In the genomic region with DNA sequence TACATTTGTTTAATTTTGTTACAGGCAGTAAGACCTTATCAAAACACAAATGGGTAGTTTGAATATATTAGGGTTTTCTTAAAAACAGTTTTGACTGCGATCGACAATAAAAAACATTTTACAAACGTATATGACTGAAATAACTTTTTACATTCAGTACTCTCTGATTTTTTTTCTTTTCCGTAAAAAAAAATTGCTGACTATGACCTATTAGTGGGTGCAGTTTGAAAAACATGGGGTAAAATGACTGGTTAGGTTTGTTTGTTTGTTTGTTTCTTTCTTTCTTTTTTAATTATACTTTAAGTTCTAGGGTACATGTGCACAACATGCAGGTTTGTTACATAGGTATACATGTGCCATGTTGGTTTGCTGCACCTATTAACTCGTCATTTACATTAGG, we compare ENCODE assay signal across 21 cellular contexts. TPM values are rescaled to one million over a fixed set of nuclear protein-coding genes. Genes with fewer than 3 reads are reported as not detected.
A peak's percentile ranks its signal among the peaks of the same experiment; 100 is the strongest.
DNase-seq lines count a peak whose midpoint lies in the region; ATAC-seq, FAIRE-seq and TF ChIP-seq lines count a peak whose summit lies in the region.
"Had no signal": no experiment of that assay in that cellular context is flagged by ENCODE, and none has a peak within 500 bp of the region (broad histone marks: within the 10 kb centered on the region; RNA-seq: fewer than 3 reads in every experiment).

No MANE protein-coding gene starts in this region.

- H4K91ac ChIP-seq in IMR-90 (ENCODE audit: insufficient read depth, low read depth, low read length), result no peak overlapping the region

- no peaks in the 10 kb centered on the region for H3K36me3 ChIP-seq in HepG2 (replicated peaks in 1 of 2; ENCODE audit: control insufficient read depth in 1 of 2, insufficient read depth in 2 of 2, low read length in 2 of 2)
- no peaks in the 10 kb centered on the region for H3K36me3 ChIP-seq in right lobe of liver
- H3K36me3 ChIP-seq in IMR-90 (ENCODE audit: control insufficient read depth, insufficient read depth, low read length), result no peaks in the 10 kb centered on the region

- no peaks in the 10 kb centered on the region for H3K27me3 Mint-ChIP-seq in central memory CD8-positive, alpha-beta T cell
- H3K27me3 Mint-ChIP-seq in HFFc6 (ENCODE audit: insufficient read depth), result peaks cover 5% of the 10 kb centered on the region
- H3K27me3 Mint-ChIP-seq: B cell; CD4-positive, alpha-beta T cell had no signal

- H3K4me3 ChIP-seq in HepG2 (replicated peaks in 1 of 3; ENCODE audit: insufficient read depth in 1 of 3, low read depth in 2 of 3, low read length in 3 of 3) (no peak overlapping the region), right lobe of liver (no peak overlapping the region), IMR-90 (ENCODE audit: insufficient read depth, low read depth, low read length) (no peak overlapping the region)
- H3K4me3 ChIP-seq: BLaER1 treated with 17β-estradiol and CSF1 and Interleukin-3, amounts not matched to agents 10 nM and 100 nM had no signal

- H2AFZ ChIP-seq in HepG2 (ENCODE audit: low read length), result no peak overlapping the region
- H2AFZ ChIP-seq in IMR-90 (replicated peaks; ENCODE audit: low read length, poor library complexity), result no peak overlapping the region

- peaks cover 44% of the 10 kb centered on the region for H3K4me1 Mint-ChIP-seq in central memory CD8-positive, alpha-beta T cell
- peaks cover 27% of the 10 kb centered on the region for H3K4me1 Mint-ChIP-seq in HFFc6 (ENCODE audit: low read depth)

- H3K4me1 ChIP-seq in HepG2 (ENCODE audit: insufficient read depth, low read length) (no peaks in the 10 kb centered on the region), right lobe of liver (peaks cover 0 to 5% (median 0%) of the 10 kb centered on the region in 4 donors), IMR-90 (ENCODE audit: control insufficient read depth, insufficient read depth, low read length) (peaks cover 2% of the 10 kb centered on the region)
- H3K4me1 ChIP-seq: BLaER1 treated with 17β-estradiol and CSF1 and Interleukin-3, amounts not matched to agents 10 nM and 100 nM had no signal

- H3K4me3 Mint-ChIP-seq in central memory CD8-positive, alpha-beta T cell, result no peak overlapping the region
- H3K4me3 Mint-ChIP-seq in HFFc6, result no peak overlapping the region
- H3K4me3 Mint-ChIP-seq: B cell; CD4-positive, alpha-beta T cell; CD8-positive, alpha-beta T cell had no signal

- ATAC-seq in HepG2 (no peak), right lobe of liver (no peak), IMR-90 (ENCODE audit: low read depth) (no peak)
- ATAC-seq in central memory CD8-positive, alpha-beta T cell (replicated peaks; ENCODE audit: extremely low read depth, poor library complexity, severe bottlenecking), result no peak
- ATAC-seq: CD8-positive, alpha-beta T cell had no signal

- peaks cover 12% of the 10 kb centered on the region for H3K36me3 Mint-ChIP-seq in central memory CD8-positive, alpha-beta T cell (ENCODE audit: insufficient read depth)
- H3K36me3 Mint-ChIP-seq in HFFc6 (ENCODE audit: low read depth), result peaks cover 11% of the 10 kb centered on the region; the same call in 1 of the 2 replicates

- H2BK120ac ChIP-seq in IMR-90 (ENCODE audit: low read depth, low read length), result no peak overlapping the region

- WGBS in HepG2 (ENCODE audit: low lambda C conversion rate), result 84% methylated on average over 5 of the region's 5 CpGs
- WGBS in right lobe of liver (ENCODE audit: insufficient coverage, low coverage, low lambda C conversion rate, missing lambda C conversion rate), result 83% methylated on average over 5 of the region's 5 CpGs
- WGBS in IMR-90 (ENCODE audit: extremely low coverage in 2 of 2, insufficient read length in 1 of 2), 2 experiments, result no CpG with 5 or more reads among the region's 5 CpGs

- H3K79me1 ChIP-seq in IMR-90 (ENCODE audit: low read depth in 1 of 2, low read length in 2 of 2), result peaks cover 23 to 41% of the 10 kb centered on the region in 2 experiments

- H3K27me3 ChIP-seq in HepG2 (ENCODE audit: control insufficient read depth in 1 of 2, insufficient read depth in 2 of 2, low read length in 2 of 2), result no peaks in the 10 kb centered on the region
- no peaks in the 10 kb centered on the region for H3K27me3 ChIP-seq in right lobe of liver
- no peaks in the 10 kb centered on the region for H3K27me3 ChIP-seq in IMR-90 (ENCODE audit: control insufficient read depth, insufficient read depth, low read length)
- H3K27me3 ChIP-seq: BLaER1 treated with 17β-estradiol and CSF1 and Interleukin-3, amounts not matched to agents 10 nM and 100 nM had no signal

- H3K27ac ChIP-seq in HepG2 (ENCODE audit: extremely low read length, insufficient read depth, low read length) (no peak overlapping the region), right lobe of liver (no peak overlapping the region), IMR-90 (ENCODE audit: insufficient read depth, low read length) (no peak overlapping the region)
- H3K27ac ChIP-seq: BLaER1 treated with 17β-estradiol and CSF1 and Interleukin-3, amounts not matched to agents 10 nM and 100 nM; C4-2B had no signal

- no peak for DNase-seq in HepG2 (ENCODE audit: low spot score)
- no peak for DNase-seq in right lobe of liver
- DNase-seq in IMR-90, result no peak
- DNase-seq in central memory CD8-positive, alpha-beta T cell (ENCODE audit: low spot score in 2 of 2), result no peak
- no peak for DNase-seq in NCI-H524 (lab: John Stamatoyannopoulos, UW)
- no peak for DNase-seq in HFFc6
- no peak for DNase-seq in NCI-H2196 (lab: John Stamatoyannopoulos, UW; ENCODE audit: unreplicated experiment)
- DNase-seq: 8988T; AML-193; Caco-2; Calu3; CD4-positive, alpha-beta T cell; CD8-positive, alpha-beta T cell; DMS79 treated with DMSO at 0.1 percent for 48 hours; GF-D8 had no signal

- peak overlapping the region; percentile 4 for H3K27ac Mint-ChIP-seq in central memory CD8-positive, alpha-beta T cell (ENCODE audit: low read depth)
- H3K27ac Mint-ChIP-seq in HFFc6, result no peak overlapping the region
- H3K27ac Mint-ChIP-seq: B cell; CD4-positive, alpha-beta T cell; CD8-positive, alpha-beta T cell had no signal

- H3K4me2 ChIP-seq in HepG2 (ENCODE audit: low read depth, low read length), result no peak overlapping the region
- H3K4me2 ChIP-seq in IMR-90 (ENCODE audit: low read depth, low read length), result no peak overlapping the region
- H3K4me2 ChIP-seq: BLaER1 treated with 17β-estradiol and CSF1 and Interleukin-3, amounts not matched to agents 10 nM and 100 nM had no signal

- no peak overlapping the region for H2BK5ac ChIP-seq in IMR-90 (ENCODE audit: low read depth, low read length, poor library complexity, severe bottlenecking)

- H3K14ac ChIP-seq in IMR-90 (replicated peaks; ENCODE audit: low read depth, low read length), result no peak overlapping the region

- no peak overlapping the region for H2AK9ac ChIP-seq in IMR-90 (replicated peaks; ENCODE audit: low read depth, low read length, poor library complexity)

- H3K79me2 ChIP-seq in HepG2 (ENCODE audit: insufficient read depth, low read length), result peaks cover 82% of the 10 kb centered on the region

- no peak overlapping the region for H2BK20ac ChIP-seq in IMR-90 (ENCODE audit: low read depth, low read length)

- no peak for FAIRE-seq in HepG2 (lab: Jason Lieb, UNC)
- FAIRE-seq: A204.1, D721Med, G401.6 had no signal

- H3K9me3 ChIP-seq in HepG2 (ENCODE audit: low read length) (no peaks in the 10 kb centered on the region), right lobe of liver (no peaks in the 10 kb centered on the region), IMR-90 (ENCODE audit: control insufficient read depth, insufficient read depth, low read length) (no peaks in the 10 kb centered on the region)
- H3K9me3 ChIP-seq: Caco-2 had no signal

- TF ChIP-seq POLR2A in HepG2 (IDR thresholded peaks at IDR 0.05; ENCODE audit: insufficient read depth in 1 of 2, low read depth in 2 of 2, low read length in 2 of 2) (no peak), right lobe of liver (IDR thresholded peaks at IDR 0.05) (no peak), IMR-90 (IDR thresholded peaks at IDR 0.05; ENCODE audit: low read depth, low read length) (no peak)

- no peak overlapping the region for H4K5ac ChIP-seq in IMR-90 (ENCODE audit: low read depth, low read length)

- CTCF ChIA-PET in HepG2 (lab: Yijun Ruan, JAX; ENCODE audit: low intra/inter-chr PET ratio, low total read pairs) (no interaction called here), IMR-90 (lab: Yijun Ruan, JAX) (no interaction called here)

- H3K23ac ChIP-seq in IMR-90 (ENCODE audit: low read depth, low read length), result no peak overlapping the region

- TF ChIP-seq RAD21 in HepG2 (CRISPR knock-in tag; IDR thresholded peaks at IDR 0.05) (no peak), IMR-90 (IDR thresholded peaks at IDR 0.05; ENCODE audit: low read length) (no peak)

- H3K9me1 ChIP-seq in IMR-90 (ENCODE audit: insufficient read depth, low read length), result no peaks in the 10 kb centered on the region; the same call in 1 of the 2 replicates

- POLR2A ChIA-PET in HepG2 (lab: Yijun Ruan, JAX) (no interaction called here), IMR-90 (lab: Charles Lee; ENCODE audit: unreplicated experiment) (no interaction called here)

- H4K20me1 ChIP-seq in HepG2 (ENCODE audit: insufficient read depth, low read length) (peaks cover 23% of the 10 kb centered on the region), IMR-90 (ENCODE audit: insufficient read depth, low read length) (peaks cover 49% of the 10 kb centered on the region)

- no peak overlapping the region for H2AK5ac ChIP-seq in IMR-90 (ENCODE audit: low read depth, low read length)

- no peak for TF ChIP-seq CTCF in HepG2 (CRISPR knock-in tag; IDR thresholded peaks at IDR 0.05)
- no peak for TF ChIP-seq CTCF in right lobe of liver (IDR thresholded peaks at IDR 0.05)
- no peak for TF ChIP-seq CTCF in IMR-90 (conservative IDR thresholded peaks at IDR 0.05; ENCODE audit: low read depth, low read length)
- no peak for TF ChIP-seq CTCF in HFFc6 (IDR thresholded peaks at IDR 0.05)

- H3K4ac ChIP-seq in IMR-90 (ENCODE audit: low read depth, low read length), result no peak overlapping the region

- intact Hi-C loops in HepG2 (cut with micrococcal nuclease; ENCODE audit: unreplicated experiment), result no loop called here
- intact Hi-C loops in right lobe of liver (cut with DNase I), result no loop called here
- intact Hi-C loops in IMR-90 (cut with micrococcal nuclease), result no loop called here

- H3K9me3 Mint-ChIP-seq in central memory CD8-positive, alpha-beta T cell, result no peaks in the 10 kb centered on the region
- H3K9me3 Mint-ChIP-seq in HFFc6, result no peaks in the 10 kb centered on the region
- H3K9me3 Mint-ChIP-seq: CD4-positive, alpha-beta T cell; CD8-positive, alpha-beta T cell had no signal

- H3K9ac ChIP-seq in HepG2 (ENCODE audit: insufficient read depth, low read depth, low read length) (no peak overlapping the region), IMR-90 (ENCODE audit: low read depth, low read length) (no peak overlapping the region)
- H3K9ac ChIP-seq: BLaER1 treated with 17β-estradiol and CSF1 and Interleukin-3, amounts not matched to agents 10 nM and 100 nM had no signal

- in situ Hi-C loops in HepG2 (cut with HindIII; ENCODE audit: extremely low pct_ligation_motif_present, low pct_unique_long_range_greater_than_20kb) (no loop called here), IMR-90 (cut with MboI; ENCODE audit: low sequenced_read_pairs) (no loop called here)

- TF ChIP-seq EP300 in HepG2 (IDR thresholded peaks at IDR 0.05; ENCODE audit: low read depth in 2 of 2, low read length in 2 of 2) (no peak), HepG2 (CRISPR knock-in tag; IDR thresholded peaks at IDR 0.05; ENCODE audit: borderline replicate concordance) (no peak)

- no peak overlapping the region for H2BK15ac ChIP-seq in IMR-90 (ENCODE audit: low read depth, low read length)

- dilution Hi-C loops in IMR-90 (cut with HindIII; ENCODE audit: low sequenced_read_pairs, unreplicated experiment), result no loop called here

- H4K8ac ChIP-seq in IMR-90 (ENCODE audit: low read depth in 2 of 2, low read length in 2 of 2), result no peak overlapping the region

- H3K56ac ChIP-seq in IMR-90 (ENCODE audit: extremely low read depth, insufficient read depth, low read length), result no peak overlapping the region

- no peak overlapping the region for H3K18ac ChIP-seq in IMR-90 (ENCODE audit: low read depth, low read length)

- BruUV-seq in HepG2 (replicated peaks; lab: Mats Ljungman, UMichigan) (no TSS peak), IMR-90 (replicated peaks; lab: Mats Ljungman, UMichigan) (no TSS peak)

RNA-seq across cellular contexts. Expression of a gene that starts 36.9 kb away (rescaled TPM):
- total RNA-seq in HepG2 (2016; rRNA removed; fragmentation: Illumina TruSeq; extraction: Trizol) (22.0 and 24.2 TPM in 2 replicates), right lobe of liver (10 to 100 TPM in 2 of 6 experiments, 1 to 10 TPM in 4; 7.7 to 13.3 (median 8.8) TPM), IMR-90 (2012; rRNA removed) (22.6 and 26.1 TPM in 2 replicates)
- 6.5 and 8.3 TPM in 2 replicates for total RNA-seq in HepG2 (2016; cell fraction: cytosol; rRNA removed; fragmentation: Illumina TruSeq; extraction: Trizol; ENCODE audit: low read depth)
- total RNA-seq in HepG2 (2016; cell fraction: insoluble cytoplasmic fraction; rRNA removed; fragmentation: Illumina TruSeq; extraction: Trizol), result 21.5 and 24.1 TPM in 2 replicates
- total RNA-seq in HepG2 (2016; cell fraction: membrane; rRNA removed; fragmentation: Illumina TruSeq; extraction: Trizol), result 19.1 and 21.6 TPM in 2 replicates
- 39.0 and 41.4 TPM in 2 replicates for total RNA-seq in HepG2 (2016; cell fraction: nucleus; rRNA removed; fragmentation: Illumina TruSeq; extraction: Trizol)
- polyA plus RNA-seq in HepG2 (2011; rRNA removed) (19.3 and 20.5 TPM in 2 replicates), IMR-90 (2012; rRNA removed) (10.6 and 11.4 TPM in 2 replicates)
- 10.4 and 16.7 TPM in 2 replicates for polyA plus RNA-seq in HepG2 (2011; cell fraction: cytosol; rRNA removed)
- polyA plus RNA-seq in HepG2 (2011; cell fraction: nucleus; rRNA removed), result 10.3 and 12.5 TPM in 2 replicates
- 18.8 and 21.7 TPM in 2 replicates for polyA plus RNA-seq in HepG2 (2012)
- polyA plus RNA-seq in HepG2 (2016; cell fraction: cytosol; fragmentation: Illumina TruSeq; extraction: Trizol; ENCODE audit: low read depth), result 3.8 and 4.5 TPM in 2 replicates
- polyA plus RNA-seq in HepG2 (2016; cell fraction: insoluble cytoplasmic fraction; fragmentation: Illumina TruSeq; extraction: Trizol; ENCODE audit: low read depth), result 23.9 and 24.6 TPM in 2 replicates
- 12.6 and 14.5 TPM in 2 replicates for polyA plus RNA-seq in HepG2 (2016; cell fraction: membrane; fragmentation: Illumina TruSeq; extraction: Trizol; ENCODE audit: low read depth)
- 24.7 and 25.2 TPM in 2 replicates for polyA plus RNA-seq in HepG2 (2016; cell fraction: nucleus; fragmentation: Illumina TruSeq; extraction: Trizol; ENCODE audit: insufficient read depth, low read depth)
- 21.3 and 22.4 TPM in 2 replicates for polyA minus RNA-seq in HepG2 (2011; rRNA and poly(A)+ RNA removed; ENCODE audit: low replicate concordance)
- 16.2 and 18.2 TPM in 2 replicates for polyA minus RNA-seq in HepG2 (2011; cell fraction: cytosol; rRNA and poly(A)+ RNA removed)
- polyA minus RNA-seq in HepG2 (2011; cell fraction: nucleus; rRNA and poly(A)+ RNA removed), result 124 and 162 TPM in 2 replicates
- polyA plus RNA-seq in IMR-90 (2012; cell fraction: cytosol; rRNA removed), result 1.1 and 2.7 TPM in 2 replicates
- 2.8 and 14.8 TPM in 2 replicates for polyA plus RNA-seq in IMR-90 (2012; cell fraction: nucleus; rRNA removed; ENCODE audit: low replicate concordance)
- 10 to 100 TPM; 16.6 to 21.3 (median 19.2) TPM for total RNA-seq in HFFc6 (2021; fragmentation: NEBNext Ultra II Directional; extraction: Animal tissue kit (Norgen Biotek cat#: 25700))
